ENCODE assay signal across 8 cellular contexts in the genomic region with DNA sequence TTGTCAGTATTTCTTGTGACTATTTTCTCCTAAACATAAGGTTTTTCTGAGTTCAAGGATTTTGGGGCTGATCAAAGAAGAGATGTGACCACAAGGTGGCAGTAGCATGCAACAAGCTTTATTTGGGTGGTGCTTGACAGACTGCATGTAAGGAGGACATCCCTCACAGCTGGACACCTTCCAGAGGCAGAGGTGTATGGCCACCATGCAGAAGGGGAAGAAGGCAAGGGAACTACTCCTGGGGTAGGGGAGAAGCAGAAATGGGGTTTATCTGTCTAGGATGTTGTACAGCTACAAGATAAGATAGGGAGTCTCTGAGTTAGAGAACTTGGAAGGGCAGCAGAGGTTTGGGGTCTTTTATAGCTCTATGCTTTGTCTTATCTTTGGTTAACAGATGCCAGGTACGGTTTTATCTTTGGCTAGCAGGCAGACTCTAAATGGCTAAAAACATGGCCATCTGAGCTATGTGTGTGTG. TPM values are rescaled to one million over a fixed set of nuclear protein-coding genes. Genes with fewer than 3 reads are reported as not detected.
A peak's percentile ranks its signal among the peaks of the same experiment; 100 is the strongest.
DNase-seq lines count a peak whose midpoint lies in the region; ATAC-seq, FAIRE-seq and TF ChIP-seq lines count a peak whose summit lies in the region.

No MANE protein-coding gene starts in this region.

- H3K36me3 ChIP-seq in MG63 (no peaks in the 10 kb centered on the region), ovary (no peaks in the 10 kb centered on the region)

- peaks cover 2% of the 10 kb centered on the region for H3K4me1 ChIP-seq in ovary (ENCODE audit: insufficient read depth)

- no peak for FAIRE-seq in frontal cortex (lab: Jason Lieb, UNC)

- H3K9me3 ChIP-seq in MG63 (no peaks in the 10 kb centered on the region), ovary (no peaks in the 10 kb centered on the region)

- DNase-seq in Daoy (ENCODE audit: low read depth) (peak; percentile 84), MG63 (peak; percentile 73), SHP77 treated with DMSO at 0.1 percent for 48 hours (lab: John Stamatoyannopoulos, UW) (peak; percentile 57), frontal cortex (ENCODE audit: low spot score in 2 of 2) (peak; percentile 25 to 53), ovary (peak; percentile 47 to 81 (median 56))
- peak in 3 of 4 experiments; percentile 8 to 43 (median 42) for DNase-seq in activated naive CD4-positive, alpha-beta T cell (lab: John Stamatoyannopoulos, UW)

- WGBS in ovary, 3 donors = 10 to 31% (median 14%) methylated on average over 1 of the region's 1 CpG

- no peaks in the 10 kb centered on the region for H3K27me3 ChIP-seq in MG63
- no peaks in the 10 kb centered on the region for H3K27me3 ChIP-seq in ovary

- TF ChIP-seq POLR2A in ovary (IDR thresholded peaks at IDR 0.05) = no peak

- H3K4me3 ChIP-seq in MG63 (no peak overlapping the region), ovary (no peak overlapping the region)

- TF ChIP-seq EP300 in ovary (IDR thresholded peaks at IDR 0.05) = no peak

- intact Hi-C loops in ovary (cut with DNase I) = loop anchor here (10.0 kb wide), 3 partner anchors 57 to 153 kb away; a partner anchor contains a TSS

- ATAC-seq in GM21825 (IDR thresholded peaks at IDR 0.05; ENCODE audit: unreplicated experiment) = peak; percentile 46
- no peak for ATAC-seq in HG02610 (IDR thresholded peaks at IDR 0.05; ENCODE audit: unreplicated experiment)

- peak; percentile 51 to 72 (median 72) for TF ChIP-seq CTCF in ovary (IDR thresholded peaks at IDR 0.05)

- no peak overlapping the region for H3K27ac ChIP-seq in ovary

RNA-seq across cellular contexts. Expression of a gene that starts 5.1 kb away (rescaled TPM):
- total RNA-seq in Daoy (2014; rRNA removed; shearing (Covaris generic)) = 73.1 and 105 TPM in 2 replicates
- total RNA-seq in MG63 (2014; rRNA removed; shearing (Covaris generic); ENCODE audit: low replicate concordance) = 35.5 and 130 TPM in 2 replicates
- total RNA-seq in frontal cortex (144 TPM), ovary (10 to 100 TPM; 27.1 to 57.8 (median 33.6) TPM)
- 10 to 100 TPM; 23.7 to 41.3 TPM for polyA plus RNA-seq in ovary

RNA-seq across cellular contexts. Expression of a gene that starts 24.6 kb away (rescaled TPM):
- total RNA-seq in Daoy (2014; rRNA removed; shearing (Covaris generic)) = 21.3 and 24.7 TPM in 2 replicates
- total RNA-seq in MG63 (2014; rRNA removed; shearing (Covaris generic); ENCODE audit: low replicate concordance) = 0.59 and 5.2 TPM in 2 replicates
- total RNA-seq in frontal cortex (1.6 TPM), ovary (100 to 1,000 TPM in 1 of 7 donors, 1 to 10 TPM in 6; 2.6 to 111 (median 6.3) TPM)
- 1 to 10 TPM; 1.9 to 5.1 TPM for polyA plus RNA-seq in ovary
